ENCODE assay signal across 27 cellular contexts in genomic region chr13:60690607-60691006, GRCh38.
"Had no signal": no experiment of that assay in that cellular context is flagged by ENCODE, and none has a peak within 500 bp of the region (broad histone marks: within the 10 kb centered on the region; RNA-seq: fewer than 3 reads in every experiment).

No MANE protein-coding gene starts in this region.

- H3K27me3 ChIP-seq: heart right ventricle, hepatocyte, sigmoid colon, spleen, suprapubic skin, tibial artery, uterus had no signal

- H3K4me1 ChIP-seq: heart right ventricle, pancreas, prostate gland, spleen, suprapubic skin, tibial artery, uterus had no signal

- H3K9me3 ChIP-seq: heart right ventricle, pancreas, prostate gland, sigmoid colon, suprapubic skin, thoracic aorta, tibial artery, uterus had no signal

- H2AFZ ChIP-seq: hepatocyte had no signal

- H3K4me2 ChIP-seq: hepatocyte had no signal

- H3K27me3 Mint-ChIP-seq: naive B cell; stimulated activated naive CD8-positive, alpha-beta T cell treated with anti-CD3 and anti-CD28 coated beads, Interleukin-15, Interleukin-2, amounts not matched to agents 100 ng/mL and 50 ng/mL, for 24 hours had no signal

- H3K4me3 Mint-ChIP-seq: mesothelial cell of epicardium; naive B cell; natural killer cell; nephron progenitor cell; stimulated activated effector memory CD8-positive, alpha-beta T cell treated with anti-CD3 and anti-CD28 coated beads, Interleukin-12 subunit alpha, Interleukin-12 subunit beta, amount 100 ng/mL, for 72 hours; stimulated activated naive CD8-positive, alpha-beta T cell treated with anti-CD3 and anti-CD28 coated beads, Interleukin-15, Interleukin-2, amounts not matched to agents 100 ng/mL and 50 ng/mL, for 24 hours had no signal

- DNase-seq: heart right ventricle; islet precursor cell; mesendoderm; naive B cell; natural killer cell; nephron progenitor cell; pancreas; posterior cingulate gyrus; retina; right cardiac atrium; sigmoid colon; small intestine; spleen; stimulated activated CD4-positive, alpha-beta T cell treated with anti-CD3 and anti-CD28 coated beads, Interleukin-4, amount 100 ng/mL, for 24 hours; stimulated activated naive CD4-positive, alpha-beta T cell; tibial artery; trophoblast cell; uterus had no signal

- H3K36me3 Mint-ChIP-seq: mesothelial cell of epicardium; naive B cell; natural killer cell; stimulated activated effector memory CD8-positive, alpha-beta T cell treated with anti-CD3 and anti-CD28 coated beads, Interleukin-12 subunit alpha, Interleukin-12 subunit beta, amount 100 ng/mL, for 72 hours had no signal

- H3K36me3 ChIP-seq: heart right ventricle, pancreas, prostate gland, sigmoid colon, spleen, suprapubic skin, thoracic aorta, tibial artery, uterus had no signal

- H3K79me2 ChIP-seq: hepatocyte had no signal

- FAIRE-seq: pancreas, small intestine had no signal

- ATAC-seq: heart right ventricle; left lobe of liver; natural killer cell; pancreas; right cardiac atrium; stimulated activated effector memory CD8-positive, alpha-beta T cell treated with anti-CD3 and anti-CD28 coated beads, Interleukin-12 subunit alpha, Interleukin-12 subunit beta, amount 100 ng/mL, for 72 hours had no signal

- H3K4me3 ChIP-seq: heart right ventricle, hepatocyte, lung, pancreas, prostate gland, sigmoid colon, spleen, suprapubic skin, thoracic aorta, tibial artery, uterus had no signal

- H3K27ac ChIP-seq: heart right ventricle, hepatocyte, pancreas, prostate gland, sigmoid colon, spleen, suprapubic skin, thoracic aorta, tibial artery, uterus had no signal

- H3K27ac Mint-ChIP-seq: mesothelial cell of epicardium; naive B cell; natural killer cell; nephron progenitor cell; stimulated activated effector memory CD8-positive, alpha-beta T cell treated with anti-CD3 and anti-CD28 coated beads, Interleukin-12 subunit alpha, Interleukin-12 subunit beta, amount 100 ng/mL, for 72 hours; stimulated activated naive CD8-positive, alpha-beta T cell treated with anti-CD3 and anti-CD28 coated beads, Interleukin-15, Interleukin-2, amounts not matched to agents 100 ng/mL and 50 ng/mL, for 24 hours had no signal

- H3K4me1 Mint-ChIP-seq: naive B cell; natural killer cell; stimulated activated effector memory CD8-positive, alpha-beta T cell treated with anti-CD3 and anti-CD28 coated beads, Interleukin-12 subunit alpha, Interleukin-12 subunit beta, amount 100 ng/mL, for 72 hours had no signal
